In the genomic region with DNA sequence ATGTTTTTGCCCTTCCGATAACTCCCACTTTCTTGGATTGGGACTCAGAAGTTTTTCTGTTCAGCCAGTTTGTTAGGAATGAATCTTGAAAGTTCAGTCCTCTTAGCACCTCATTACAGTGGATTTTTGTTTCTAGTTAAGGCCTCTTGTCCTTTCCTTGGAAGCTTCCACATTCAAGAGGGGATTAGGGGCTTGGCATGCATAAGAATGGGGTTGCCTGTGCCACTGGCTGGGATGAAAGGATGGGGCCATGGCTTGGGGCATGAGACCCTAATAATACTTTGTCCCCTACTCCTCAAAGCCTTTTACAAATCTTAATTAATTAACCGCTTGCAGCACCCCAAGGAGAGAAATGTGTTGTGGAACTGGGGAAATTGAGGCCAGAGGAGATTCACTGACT, we compare ENCODE assay signal across 29 cellular contexts.
A peak's percentile ranks its signal among the peaks of the same experiment; 100 is the strongest.
DNase-seq lines count a peak whose midpoint lies in the region; FAIRE-seq and TF ChIP-seq lines count a peak whose summit lies in the region.
"Had no signal": no experiment of that assay in that cellular context is flagged by ENCODE, and none has a peak within 500 bp of the region (broad histone marks: within the 10 kb centered on the region; RNA-seq: fewer than 3 reads in every experiment).

No MANE protein-coding gene starts in this region.

- H3K4me3 ChIP-seq in NT2/D1 (ENCODE audit: insufficient read length, low read depth) (peak overlapping the region; percentile 33), iPS-18a (ENCODE audit: low read length) (peak overlapping the region; percentile 24), tibial artery (no peak overlapping the region)
- H3K4me3 ChIP-seq: A549, adrenal gland, body of pancreas, K562, lower lobe of right lung, pancreas, SJCRH30 had no signal

- H3K27ac ChIP-seq in iPS-18a (ENCODE audit: low read length), result peak overlapping the region; percentile 60
- H3K27ac ChIP-seq in tibial artery, result no peak overlapping the region
- H3K27ac ChIP-seq: A549, adrenal gland, body of pancreas, lower lobe of right lung, pancreas, SJCRH30 had no signal

- intact Hi-C loops in tibial artery (cut with DNase I; ENCODE audit: low total_unique reads), result no loop called here

- H3K9ac ChIP-seq in NT2/D1 (ENCODE audit: insufficient read length, low read depth), result peak overlapping the region; percentile 33
- H3K9ac ChIP-seq in iPS-18a (ENCODE audit: low read length), result no peak overlapping the region

- H3K4me1 ChIP-seq in NT2/D1 (ENCODE audit: insufficient read depth, insufficient read length), result peaks cover 12% of the 10 kb centered on the region
- H3K4me1 ChIP-seq in iPS-18a (ENCODE audit: control insufficient read depth, low read depth, low read length), result peaks cover 27% of the 10 kb centered on the region
- H3K4me1 ChIP-seq in tibial artery, result peaks cover 0 to 26% (median 19%) of the 10 kb centered on the region in 4 donors

- FAIRE-seq in G401.6 (lab: Jason Lieb, UNC), result peak; percentile 60
- FAIRE-seq: A549, GM12892, K562, pancreas had no signal

- no peak for TF ChIP-seq CTCF in tibial artery (IDR thresholded peaks at IDR 0.05)

- peak; percentile 89 for DNase-seq in NT2/D1 (ENCODE audit: low read depth, low spot score)
- DNase-seq in tibial artery, result no peak
- DNase-seq in C1 segment of cervical spinal cord (lab: John Stamatoyannopoulos, UW), result no peak
- no peak for DNase-seq in NCI-H1436 treated with DMSO at 0.1 percent for 48 hours (lab: John Stamatoyannopoulos, UW)
- DNase-seq: activated CD4-positive, alpha-beta T cell treated with anti-CD3 and anti-CD28 coated beads, Interleukin-2, amount 50 U/mL, for 4 hours; activated naive CD4-positive, alpha-beta T cell treated with Interleukin-2 at 50 U/mL for 16 hours; activated T-cell treated with anti-CD3 and anti-CD28 coated beads, Interleukin-2, amount 50 U/mL, for 72 hours; AML-193; body of pancreas; CD8-positive, alpha-beta T cell; effector CD4-positive, alpha-beta T cell; glutamatergic neuron; GOT3; kidney glomerular epithelial cell; lower lobe of right lung; NCI-H2081 treated with DMSO at 0.1 percent for 48 hours; NCI-H226; NCI-H69; pancreas; retina; SJCRH30; stimulated activated CD4-positive, alpha-beta T cell treated with anti-CD3 and anti-CD28 coated beads, Interleukin-2, amount 100 ng/mL, for 48 hours; trophoblast cell had no signal

- no peaks in the 10 kb centered on the region for H3K27me3 ChIP-seq in NT2/D1 (ENCODE audit: insufficient read depth, insufficient read length)
- H3K27me3 ChIP-seq in iPS-18a (ENCODE audit: control insufficient read depth, insufficient read depth, low read length), result no peaks in the 10 kb centered on the region
- H3K27me3 ChIP-seq in tibial artery, result peaks cover 0 to 19% of the 10 kb centered on the region in 2 donors
- H3K27me3 ChIP-seq: adrenal gland, body of pancreas, pancreas, SJCRH30 had no signal

- H3K9me3 ChIP-seq in NT2/D1 (ENCODE audit: insufficient read depth, low read length), result no peaks in the 10 kb centered on the region
- H3K9me3 ChIP-seq in iPS-18a (ENCODE audit: control insufficient read depth, low read depth, low read length), result no peaks in the 10 kb centered on the region
- H3K9me3 ChIP-seq in tibial artery, result no peaks in the 10 kb centered on the region
- H3K9me3 ChIP-seq: A549, adrenal gland, body of pancreas, lower lobe of right lung, pancreas, SJCRH30 had no signal

- H3K36me3 ChIP-seq in NT2/D1 (ENCODE audit: insufficient read depth, insufficient read length, low read length) (peaks cover 56% of the 10 kb centered on the region), iPS-18a (ENCODE audit: control insufficient read depth, low read depth, low read length) (peaks cover 52% of the 10 kb centered on the region), tibial artery (peaks cover 0 to 7% (median 6%) of the 10 kb centered on the region in 3 donors)
- H3K36me3 ChIP-seq: adrenal gland, pancreas had no signal

Comparison
In these comparisons a context has a peak if more than half of its experiments do, and no peak if none do; other contexts are left out.
1. H3K4me3 ChIP-seq: peak in NT2/D1 (single experiment) and iPS-18a (single experiment); none in tibial artery (0 of 2).